Comparison of ENCODE assay signal across 1 cellular context in the genomic region with DNA sequence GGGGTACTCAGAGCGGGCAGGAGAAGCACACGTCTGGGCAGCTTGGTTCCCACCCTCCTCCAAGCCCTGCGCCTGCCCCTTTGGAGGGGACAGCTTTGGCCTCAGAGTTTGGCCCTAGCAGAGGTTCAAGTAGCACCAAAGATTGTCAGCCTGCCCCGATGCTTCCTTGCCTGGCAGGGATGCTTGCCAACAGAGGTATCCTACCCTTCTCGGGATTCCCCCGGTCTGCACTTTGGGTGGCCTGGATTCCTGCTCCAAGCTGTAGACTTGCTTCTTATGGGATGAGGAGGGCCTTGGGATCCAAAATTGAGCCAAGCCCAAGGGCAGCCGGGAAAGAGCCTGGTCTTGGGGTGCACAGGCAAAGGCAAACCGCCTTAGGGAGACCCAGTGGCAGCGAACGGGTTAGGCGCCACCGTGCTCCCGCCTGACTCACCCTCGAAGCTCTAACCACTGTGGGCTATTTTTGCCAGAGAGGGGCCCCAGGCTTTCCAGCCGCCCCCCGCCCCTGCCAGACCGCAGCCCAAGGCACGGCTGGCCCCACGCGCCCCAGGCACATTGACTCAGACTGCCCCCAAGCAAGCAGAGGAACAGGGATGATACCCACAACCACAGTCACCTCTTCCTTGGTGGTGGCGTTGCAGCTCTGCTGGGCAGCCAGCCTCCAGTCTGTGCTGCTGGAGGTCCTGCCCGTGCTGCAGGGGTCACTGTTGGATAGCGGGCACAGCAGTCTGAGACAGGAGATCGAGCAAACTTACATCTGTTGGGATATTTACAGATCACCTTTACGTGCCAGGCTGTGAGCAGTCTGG.
TF ChIP-seq lines count a peak whose summit lies in the region.

No MANE protein-coding gene starts in this region.

TF ChIP-seq in A549, 52 proteins besides CTCF, POLR2A, EP300 and RAD21 (continued from another document):
- TF ChIP-seq, protein P1, sequence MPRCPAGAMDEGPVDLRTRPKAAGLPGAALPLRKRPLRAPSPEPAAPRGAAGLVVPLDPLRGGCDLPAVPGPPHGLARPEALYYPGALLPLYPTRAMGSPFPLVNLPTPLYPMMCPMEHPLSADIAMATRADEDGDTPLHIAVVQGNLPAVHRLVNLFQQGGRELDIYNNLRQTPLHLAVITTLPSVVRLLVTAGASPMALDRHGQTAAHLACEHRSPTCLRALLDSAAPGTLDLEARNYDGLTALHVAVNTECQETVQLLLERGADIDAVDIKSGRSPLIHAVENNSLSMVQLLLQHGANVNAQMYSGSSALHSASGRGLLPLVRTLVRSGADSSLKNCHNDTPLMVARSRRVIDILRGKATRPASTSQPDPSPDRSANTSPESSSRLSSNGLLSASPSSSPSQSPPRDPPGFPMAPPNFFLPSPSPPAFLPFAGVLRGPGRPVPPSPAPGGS (IDR thresholded peaks at IDR 0.05), result no peak
- no peak for TF ChIP-seq NFE2L2 (conservative IDR thresholded peaks at IDR 0.05; ENCODE audit: low read length)
